15 cellular contexts compared by ENCODE assay signal in the genomic region with DNA sequence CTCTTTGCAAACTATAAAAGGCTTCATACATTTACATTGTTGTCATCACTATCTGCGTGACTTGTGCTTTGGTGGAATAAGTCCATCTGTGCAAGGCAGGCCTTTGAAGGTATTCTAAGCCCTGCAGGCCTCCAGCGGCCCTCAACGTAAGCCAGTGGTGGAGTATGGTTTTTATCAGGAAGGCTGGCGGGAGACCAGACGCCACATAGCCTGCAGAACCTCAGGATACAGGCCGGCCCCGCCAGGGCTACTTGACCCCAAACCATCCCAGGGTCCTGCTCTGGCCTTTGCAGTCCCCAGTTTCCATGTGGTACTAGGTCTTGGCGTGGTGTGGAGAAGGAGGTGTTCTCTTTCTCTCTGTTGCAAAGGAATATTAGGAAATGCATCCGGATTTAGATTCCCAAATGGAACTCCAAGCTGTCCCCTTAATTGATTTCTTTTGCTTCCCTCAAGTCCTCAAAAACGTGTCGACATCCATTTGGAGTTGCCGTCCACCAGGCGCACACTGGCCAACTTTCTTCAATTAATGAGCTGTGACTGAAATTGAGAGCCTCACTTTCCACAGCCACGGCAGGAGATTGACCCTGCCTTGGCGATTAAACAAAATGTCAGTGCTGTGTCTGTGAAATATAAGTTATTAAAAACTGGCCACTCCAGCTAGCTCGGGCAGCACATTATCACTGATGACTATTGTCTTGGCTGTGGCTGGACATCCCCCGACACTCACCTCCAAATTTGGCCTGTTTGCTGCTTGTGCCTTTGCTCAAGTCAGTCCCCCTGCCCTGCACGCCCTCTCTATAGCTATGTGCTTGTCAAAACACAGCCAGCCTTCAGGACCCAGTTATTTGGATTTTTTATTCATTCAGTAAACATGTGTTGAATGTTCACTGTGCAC.
"Had no signal": no experiment of that assay in that cellular context is flagged by ENCODE, and none has a peak within 500 bp of the region (broad histone marks: within the 10 kb centered on the region; RNA-seq: fewer than 3 reads in every experiment).

No MANE protein-coding gene starts in this region.

- FAIRE-seq: endothelial cell of umbilical vein had no signal

- H3K4me3 ChIP-seq: gastrocnemius medialis, lung, mucosa of descending colon, prostate gland, thoracic aorta had no signal

- H3K27me3 Mint-ChIP-seq: activated naive CD4-positive, alpha-beta T cell treated with anti-CD3 and anti-CD28 coated beads, Interleukin-2, amount 50 U/mL, for 24 hours had no signal

- H3K4me1 ChIP-seq: gastrocnemius medialis, prostate gland had no signal

- H3K27ac Mint-ChIP-seq: activated naive CD4-positive, alpha-beta T cell treated with anti-CD3 and anti-CD28 coated beads, Interleukin-2, amount 50 U/mL, for 24 hours; nephron; T-helper 2 cell treated with Interferon-gamma antibody and Interleukin-4, amounts not matched to agents 5 μg/mL and 100 μg/mL, for 36 hours had no signal

- H3K27me3 ChIP-seq: brain microvascular endothelial cell had no signal

- H3K4me3 Mint-ChIP-seq: activated naive CD4-positive, alpha-beta T cell treated with anti-CD3 and anti-CD28 coated beads, Interleukin-2, amount 50 U/mL, for 24 hours; T-helper 2 cell treated with Interferon-gamma antibody and Interleukin-4, amounts not matched to agents 5 μg/mL and 100 μg/mL, for 36 hours had no signal

- H3K36me3 ChIP-seq: brain microvascular endothelial cell, gastrocnemius medialis, prostate gland, thoracic aorta had no signal

- H3K9me3 ChIP-seq: gastrocnemius medialis, prostate gland had no signal

- H3K27ac ChIP-seq: brain microvascular endothelial cell, gastrocnemius medialis, prostate gland, thoracic aorta had no signal

- H3K4me1 Mint-ChIP-seq: activated naive CD4-positive, alpha-beta T cell treated with anti-CD3 and anti-CD28 coated beads, Interleukin-2, amount 50 U/mL, for 24 hours had no signal

- DNase-seq: activated CD4-positive, alpha-beta T cell treated with anti-CD3 and anti-CD28 coated beads, Interleukin-2, amount 50 U/mL, for 4 hours; activated T-cell treated with anti-CD3 and anti-CD28 coated beads, Interleukin-2, amount 50 U/mL, for 1 hour; amygdala; brain microvascular endothelial cell; gastrocnemius medialis; mucosa of descending colon; stimulated activated CD4-positive, alpha-beta T cell treated with anti-CD3 and anti-CD28 coated beads, Interleukin-2, amount 100 ng/mL, for 48 hours; stimulated activated naive CD4-positive, alpha-beta T cell treated with Interleukin-2 at 50 U/mL for 16 hours had no signal
